ENCODE assay signal across 8 cellular contexts in the genomic region with DNA sequence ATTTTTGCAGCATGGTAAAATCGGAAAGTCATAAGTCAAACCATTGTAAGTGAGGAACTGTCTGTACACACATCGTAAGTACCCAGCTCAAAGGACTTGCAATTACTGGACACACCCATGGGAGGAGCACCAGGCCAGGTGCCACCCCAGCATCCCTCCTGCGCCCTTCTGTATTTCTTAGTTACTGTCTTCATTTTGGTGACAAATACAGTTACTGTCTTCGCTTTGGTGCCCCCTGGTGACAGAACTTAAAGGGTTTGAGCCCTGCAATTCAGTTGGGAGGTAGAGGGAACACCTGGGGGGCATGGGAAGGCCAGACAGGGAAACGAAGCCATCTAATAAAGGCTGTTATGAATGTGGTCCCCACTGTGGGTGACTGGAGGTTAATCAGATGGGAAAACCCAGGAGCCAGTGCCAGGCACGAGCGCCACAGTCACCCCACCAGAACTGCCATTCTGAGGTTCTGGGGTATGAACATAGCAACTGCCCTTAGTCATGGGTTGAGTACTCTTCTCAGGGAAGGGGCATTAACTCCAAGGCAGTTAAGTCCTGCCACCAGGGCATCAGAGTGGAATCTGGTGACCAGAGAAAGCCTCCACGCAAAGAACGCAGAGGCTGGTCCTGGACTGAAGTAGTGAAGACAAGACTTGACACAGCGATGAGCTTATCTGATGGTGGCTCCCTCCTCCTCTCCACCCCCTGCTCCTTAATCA.
DNase-seq lines count a peak whose midpoint lies in the region; ATAC-seq and TF ChIP-seq lines count a peak whose summit lies in the region.

No MANE protein-coding gene starts in this region.

- no peaks in the 10 kb centered on the region for H3K9me3 ChIP-seq in heart left ventricle

- no peak overlapping the region for H3K4me3 ChIP-seq in heart left ventricle

- ATAC-seq in heart left ventricle (no peak), left ventricle myocardium superior (no peak), GM18517 (IDR thresholded peaks at IDR 0.05; ENCODE audit: unreplicated experiment) (no peak)

- WGBS in heart left ventricle, 4 donors, result 59 to 71% (median 62%) methylated on average over 8 to 10 of the region's 10 CpGs

- peaks cover 0 to 52% (median 8%) of the 10 kb centered on the region in 9 donors for H3K27me3 ChIP-seq in heart left ventricle

- no peak for DNase-seq in heart left ventricle
- DNase-seq in left ventricle myocardium superior, result no peak
- peak; percentile 47 for DNase-seq in NCI-H128 (lab: John Stamatoyannopoulos, UW; ENCODE audit: unreplicated experiment)
- peak; percentile 4 to 15 for DNase-seq in activated CD8-positive, alpha-beta memory T cell treated with anti-CD3 and anti-CD28 coated beads for 1 hour (ENCODE audit: extremely low read depth in 1 of 2, low read depth in 1 of 2)
- DNase-seq in germinal center (ENCODE audit: low spot score), result peak; percentile 26
- peak; percentile 8 to 21 (median 12) for DNase-seq in stimulated activated CD4-positive, alpha-beta T cell treated with anti-CD3 and anti-CD28 coated beads, Interleukin-1b, Interleukin-23, amount 100 ng/mL, for 24 hours (ENCODE audit: low read depth in 4 of 4, low spot score in 1 of 4)
- no peak for DNase-seq in amniotic stem cell (lab: John Stamatoyannopoulos, UW)

- TF ChIP-seq POLR2A in heart left ventricle (IDR thresholded peaks at IDR 0.05), result no peak

- H3K36me3 ChIP-seq in heart left ventricle, result no peaks in the 10 kb centered on the region

- H3K4me1 ChIP-seq in heart left ventricle, result peaks cover 0 to 7% (median 0%) of the 10 kb centered on the region in 12 donors

- intact Hi-C loops in heart left ventricle (cut with DNase I) (loop anchor here in 1 of 10 donors (5.0 kb wide), 1 partner anchor 57 kb away; no protein-coding TSS in a partner anchor), left ventricle myocardium superior (cut with micrococcal nuclease) (no loop called here)

- H3K27ac ChIP-seq in heart left ventricle, result no peak overlapping the region

- TF ChIP-seq CTCF in heart left ventricle (IDR thresholded peaks at IDR 0.05), result peak; percentile 13 to 52 (median 37)

Comparison
In these comparisons a context has a peak if more than half of its experiments do, and no peak if none do; other contexts are left out.
1. DNase-seq: peak in NCI-H128 (single experiment), activated CD8-positive, alpha-beta memory T cell treated with anti-CD3 and anti-CD28 coated beads for 1 hour (2 of 2), germinal center (single experiment) and stimulated activated CD4-positive, alpha-beta T cell treated with anti-CD3 and anti-CD28 coated beads, Interleukin-1b, Interleukin-23, amount 100 ng/mL, for 24 hours (4 of 4); none in heart left ventricle (0 of 5), left ventricle myocardium superior (single experiment) and amniotic stem cell (single experiment).